Comparison of ENCODE assay signal across 13 cellular contexts in genomic region chr12:13204428-13204827, GRCh38. TPM values are rescaled to one million over a fixed set of nuclear protein-coding genes. Genes with fewer than 3 reads are reported as not detected.
A peak's percentile ranks its signal among the peaks of the same experiment; 100 is the strongest.
DNase-seq lines count a peak whose midpoint lies in the region; ATAC-seq and TF ChIP-seq lines count a peak whose summit lies in the region.
"Had no signal": no experiment of that assay in that cellular context is flagged by ENCODE, and none has a peak within 500 bp of the region (broad histone marks: within the 10 kb centered on the region; RNA-seq: fewer than 3 reads in every experiment).

No MANE protein-coding gene starts in this region.

- H3K36me3 ChIP-seq in left ventricle myocardium inferior: no peaks in the 10 kb centered on the region
- no peaks in the 10 kb centered on the region for H3K36me3 ChIP-seq in vagina

- H3K4me1 ChIP-seq in left ventricle myocardium inferior (peaks cover 100% of the 10 kb centered on the region), vagina (peaks cover 97% of the 10 kb centered on the region)

- peak overlapping the region; percentile 94 for H3K27ac ChIP-seq in left ventricle myocardium inferior (replicated peaks)
- H3K27ac ChIP-seq in vagina: peak overlapping the region; percentile 68

- H3K27me3 ChIP-seq in left ventricle myocardium inferior (ENCODE audit: low read depth): no peaks in the 10 kb centered on the region
- H3K27me3 ChIP-seq in vagina: no peaks in the 10 kb centered on the region

- no peak for TF ChIP-seq CTCF in left ventricle myocardium inferior (IDR thresholded peaks at IDR 0.05; ENCODE audit: borderline replicate concordance)
- no peak for TF ChIP-seq CTCF in chondrocyte (IDR thresholded peaks at IDR 0.05)
- TF ChIP-seq CTCF in vagina (IDR thresholded peaks at IDR 0.05): no peak

- intact Hi-C loops in left ventricle myocardium inferior (cut with micrococcal nuclease) (loop anchor here (5.0 kb wide), 1 partner anchor 102 kb away; the partner anchor contains the start of gene GSG1), cardiac septum (cut with DNase I) (loop anchor here (10.0 kb wide), 1 partner anchor 390 kb away; the partner anchor contains the start of gene DDX47), vagina (cut with DNase I) (loop anchor here (10.0 kb wide), 1 partner anchor 300 kb away; no protein-coding TSS in a partner anchor)

- H3K4me3 Mint-ChIP-seq in chondrocyte (ENCODE audit: unreplicated experiment): no peak overlapping the region

- no peaks in the 10 kb centered on the region for H3K9me3 Mint-ChIP-seq in chondrocyte (ENCODE audit: low read depth)

- H3K4me1 Mint-ChIP-seq in chondrocyte (ENCODE audit: low read depth): peaks cover 54% of the 10 kb centered on the region

- H3K9me3 ChIP-seq in left ventricle myocardium inferior (replicated peaks) (no peaks in the 10 kb centered on the region), vagina (no peaks in the 10 kb centered on the region)

- ATAC-seq in GM18517 (IDR thresholded peaks at IDR 0.05; ENCODE audit: unreplicated experiment): no peak
- no peak for ATAC-seq in HG02852 (IDR thresholded peaks at IDR 0.05; ENCODE audit: unreplicated experiment)

- no peaks in the 10 kb centered on the region for H3K27me3 Mint-ChIP-seq in chondrocyte (ENCODE audit: low read depth)

- H3K36me3 Mint-ChIP-seq in chondrocyte (ENCODE audit: low read depth): no peaks in the 10 kb centered on the region

- DNase-seq in left ventricle myocardium inferior: no peak
- no peak for DNase-seq in cardiac septum (ENCODE audit: low spot score)
- DNase-seq in chondrocyte (ENCODE audit: low spot score): no peak
- peak; percentile 56 for DNase-seq in myocyte (ENCODE audit: low read depth)
- DNase-seq in vagina (ENCODE audit: extremely low spot score in 2 of 2): no peak
- DNase-seq in cerebellar cortex (ENCODE audit: low spot score): no peak
- DNase-seq: amniotic stem cell, DMS79, kidney glomerular epithelial cell, NCI-H1105 treated with DMSO at 0.1 percent for 48 hours, T-helper 9 cell had no signal

- H3K4me3 ChIP-seq in left ventricle myocardium inferior (no peak overlapping the region), vagina (no peak overlapping the region)

- H3K27ac Mint-ChIP-seq in chondrocyte (ENCODE audit: unreplicated experiment): peak overlapping the region; percentile 43

- no peak for TF ChIP-seq POLR2A in vagina (IDR thresholded peaks at IDR 0.05)

RNA-seq across cellular contexts. Expression of gene EMP1, which starts 7.9 kb away (rescaled TPM):
- total RNA-seq in left ventricle myocardium inferior: 90.5 TPM
- total RNA-seq in cardiac septum: 118 TPM
- total RNA-seq in chondrocyte: 30.7 to 58.3 TPM (median 35.7 TPM) in 3 replicates
- 54.9 and 141 TPM in 2 replicates for total RNA-seq in myocyte
- 267 TPM for polyA plus RNA-seq in myocyte (2012)
- 675 TPM for total RNA-seq in vagina
